8 cellular contexts compared by ENCODE assay signal in the genomic region with DNA sequence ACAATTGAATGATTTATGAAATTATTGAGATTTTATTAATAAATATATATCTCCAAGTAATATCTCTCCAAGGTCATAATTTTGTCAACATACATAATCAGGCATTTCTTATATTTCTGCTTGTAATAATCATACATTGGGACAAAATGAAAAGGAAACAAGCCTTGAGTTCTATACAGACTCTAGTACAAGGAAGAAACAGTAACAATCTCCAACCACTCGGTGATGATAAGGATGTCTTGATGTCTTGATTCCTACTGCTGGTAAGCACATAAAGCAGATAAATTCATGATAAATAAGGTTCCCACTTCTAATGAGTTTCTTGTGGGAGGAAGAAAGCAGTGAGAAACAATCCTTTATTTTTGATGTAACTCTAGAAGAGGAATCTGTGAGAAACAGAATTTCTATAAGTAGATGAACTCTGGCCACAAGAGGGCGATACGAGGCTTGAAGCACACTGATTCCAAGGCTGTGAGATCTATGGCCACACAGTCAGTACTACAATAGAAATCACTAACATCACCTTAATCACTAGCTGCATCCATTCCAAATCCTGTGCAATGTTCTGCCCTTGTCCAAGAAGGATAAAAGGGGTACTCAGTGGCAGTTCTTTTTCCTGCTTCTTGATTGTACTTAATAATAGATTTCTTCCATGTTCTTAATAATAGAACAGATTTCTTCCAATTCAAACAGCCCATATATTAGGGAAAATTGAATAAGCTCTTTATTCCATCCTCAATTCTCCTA. TPM values are rescaled to one million over a fixed set of nuclear protein-coding genes. Genes with fewer than 3 reads are reported as not detected.
DNase-seq lines count a peak whose midpoint lies in the region; ATAC-seq and TF ChIP-seq lines count a peak whose summit lies in the region.

No MANE protein-coding gene starts in this region.

- peaks cover 5% of the 10 kb centered on the region for H3K27me3 Mint-ChIP-seq in CD4-positive, CD25-positive, alpha-beta regulatory T cell
- no peaks in the 10 kb centered on the region for H3K27me3 Mint-ChIP-seq in GM23338 (ENCODE audit: insufficient read depth, low read depth, poor library complexity)

- peak; percentile 52 to 89 (median 71) for DNase-seq in CD4-positive, CD25-positive, alpha-beta regulatory T cell
- peak; percentile 94 for DNase-seq in GM23338 (ENCODE audit: low spot score)
- peak; percentile 74 for DNase-seq in NCI-H146 (lab: John Stamatoyannopoulos, UW)
- peak; percentile 65 for DNase-seq in T follicular helper cell (ENCODE audit: low read depth)
- DNase-seq in adrenal gland = peak; percentile 55 to 92 (median 82)
- DNase-seq in left cardiac atrium = peak; percentile 82
- peak; percentile 82 for DNase-seq in renal cortical epithelial cell (ENCODE audit: low read depth)
- no peak for DNase-seq in mesenteric fat pad (ENCODE audit: low spot score)

- no peak overlapping the region for H3K4me3 Mint-ChIP-seq in CD4-positive, CD25-positive, alpha-beta regulatory T cell
- H3K4me3 Mint-ChIP-seq in GM23338 = no peak overlapping the region

- no peak for TF ChIP-seq POLR2A in adrenal gland (IDR thresholded peaks at IDR 0.05)

- no peaks in the 10 kb centered on the region for H3K36me3 ChIP-seq in CD4-positive, CD25-positive, alpha-beta regulatory T cell (ENCODE audit: control insufficient read depth, insufficient read depth, low read length)
- H3K36me3 ChIP-seq in GM23338 (ENCODE audit: insufficient read depth) = no peaks in the 10 kb centered on the region
- no peaks in the 10 kb centered on the region for H3K36me3 ChIP-seq in adrenal gland (replicated peaks in 1 of 2)

- no peaks in the 10 kb centered on the region for H3K4me1 ChIP-seq in CD4-positive, CD25-positive, alpha-beta regulatory T cell (ENCODE audit: control insufficient read depth, insufficient read depth, low read length, poor library complexity, severe bottlenecking)
- no peaks in the 10 kb centered on the region for H3K4me1 ChIP-seq in GM23338 (ENCODE audit: insufficient read depth)
- H3K4me1 ChIP-seq in adrenal gland (replicated peaks in 1 of 2) = no peaks in the 10 kb centered on the region

- no peak overlapping the region for H2AFZ ChIP-seq in GM23338

- no peak overlapping the region for H3K27ac ChIP-seq in CD4-positive, CD25-positive, alpha-beta regulatory T cell (ENCODE audit: insufficient read depth, low read length, poor library complexity, severe bottlenecking)
- H3K27ac ChIP-seq in GM23338 (ENCODE audit: low read depth) = no peak overlapping the region
- no peak overlapping the region for H3K27ac ChIP-seq in adrenal gland

- WGBS in adrenal gland, 4 donors = 15 to 17% (median 16%) methylated on average over 3 of the region's 3 CpGs

- H3K4me1 Mint-ChIP-seq in CD4-positive, CD25-positive, alpha-beta regulatory T cell = peaks cover 0 to 7% (median 5%) of the 10 kb centered on the region in 4 donors
- H3K4me1 Mint-ChIP-seq in GM23338 = no peaks in the 10 kb centered on the region

- peaks cover 5% of the 10 kb centered on the region for H3K36me3 Mint-ChIP-seq in CD4-positive, CD25-positive, alpha-beta regulatory T cell
- H3K36me3 Mint-ChIP-seq in GM23338 (ENCODE audit: low read depth) = peaks cover 26% of the 10 kb centered on the region

- H3K27ac Mint-ChIP-seq in CD4-positive, CD25-positive, alpha-beta regulatory T cell = no peak overlapping the region
- no peak overlapping the region for H3K27ac Mint-ChIP-seq in GM23338

- ATAC-seq in CD4-positive, CD25-positive, alpha-beta regulatory T cell (ENCODE audit: low read depth in 2 of 2) = peak; percentile 81 to 85
- ATAC-seq in GM23338 = peak; percentile 90
- ATAC-seq in left cardiac atrium = peak; percentile 71 to 72

- no peak overlapping the region for H3K4me3 ChIP-seq in CD4-positive, CD25-positive, alpha-beta regulatory T cell (ENCODE audit: low read depth, low read length)
- no peak overlapping the region for H3K4me3 ChIP-seq in GM23338
- no peak overlapping the region for H3K4me3 ChIP-seq in adrenal gland

- H4K20me1 ChIP-seq in GM23338 (replicated peaks; ENCODE audit: insufficient read depth) = no peaks in the 10 kb centered on the region

- TF ChIP-seq CTCF in GM23338 (conservative IDR thresholded peaks at IDR 0.05; ENCODE audit: low read depth in 2 of 2) (peak; percentile 85 to 86), adrenal gland (IDR thresholded peaks at IDR 0.05) (peak; percentile 61 to 86 (median 75))

- no peaks in the 10 kb centered on the region for H3F3A ChIP-seq in GM23338 (replicated peaks; ENCODE audit: low read depth)

- peaks cover 0 to 11% (median 3%) of the 10 kb centered on the region in 7 donors for H3K9me3 Mint-ChIP-seq in CD4-positive, CD25-positive, alpha-beta regulatory T cell
- peaks cover 30% of the 10 kb centered on the region for H3K9me3 Mint-ChIP-seq in GM23338

- no peak overlapping the region for H3K4me2 ChIP-seq in GM23338

- peaks cover 0 to 6% of the 10 kb centered on the region in 2 experiments for H3K9me3 ChIP-seq in CD4-positive, CD25-positive, alpha-beta regulatory T cell (ENCODE audit: control insufficient read depth in 2 of 2, low read length in 2 of 2)
- no peaks in the 10 kb centered on the region for H3K9me3 ChIP-seq in adrenal gland (replicated peaks in 1 of 3)

- H3K9me2 ChIP-seq in GM23338 (ENCODE audit: insufficient read depth) = no peaks in the 10 kb centered on the region

- H3K27me3 ChIP-seq in CD4-positive, CD25-positive, alpha-beta regulatory T cell (ENCODE audit: control insufficient read depth, insufficient read depth, low read length) = no peaks in the 10 kb centered on the region
- H3K27me3 ChIP-seq in GM23338 (ENCODE audit: insufficient read depth) = no peaks in the 10 kb centered on the region
- H3K27me3 ChIP-seq in adrenal gland = no peaks in the 10 kb centered on the region

- H3K79me2 ChIP-seq in GM23338 (replicated peaks; ENCODE audit: insufficient read depth) = no peaks in the 10 kb centered on the region

- intact Hi-C loops in adrenal gland (cut with DNase I) (loop anchor here (5.0 to 10.0 kb wide), 2 partner anchors 279 to 282 kb away; no protein-coding TSS in a partner anchor), left cardiac atrium (cut with DNase I) (loop anchor here (2.0 to 5.0 kb wide), 3 partner anchors 114 to 279 kb away; no protein-coding TSS in a partner anchor)

TF ChIP-seq in GM23338, 12 proteins besides CTCF, POLR2A, EP300 and RAD21 (continues in another document):
- TF ChIP-seq POLR2AphosphoS5 (IDR thresholded peaks at IDR 0.05; ENCODE audit: low read depth) (no peak), ZNF331 (CRISPR knock-in tag; IDR thresholded peaks at IDR 0.05; ENCODE audit: low read depth) (no peak), STAT1 (IDR thresholded peaks at IDR 0.05; ENCODE audit: unreplicated experiment) (no peak), EZH2phosphoT487 (IDR thresholded peaks at IDR 0.05; ENCODE audit: unreplicated experiment) (no peak)
- TF ChIP-seq, protein P1, sequence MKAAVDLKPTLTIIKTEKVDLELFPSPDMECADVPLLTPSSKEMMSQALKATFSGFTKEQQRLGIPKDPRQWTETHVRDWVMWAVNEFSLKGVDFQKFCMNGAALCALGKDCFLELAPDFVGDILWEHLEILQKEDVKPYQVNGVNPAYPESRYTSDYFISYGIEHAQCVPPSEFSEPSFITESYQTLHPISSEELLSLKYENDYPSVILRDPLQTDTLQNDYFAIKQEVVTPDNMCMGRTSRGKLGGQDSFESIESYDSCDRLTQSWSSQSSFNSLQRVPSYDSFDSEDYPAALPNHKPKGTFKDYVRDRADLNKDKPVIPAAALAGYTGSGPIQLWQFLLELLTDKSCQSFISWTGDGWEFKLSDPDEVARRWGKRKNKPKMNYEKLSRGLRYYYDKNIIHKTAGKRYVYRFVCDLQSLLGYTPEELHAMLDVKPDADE (IDR thresholded peaks at IDR 0.05) = no peak
- TF ChIP-seq, protein P2, sequence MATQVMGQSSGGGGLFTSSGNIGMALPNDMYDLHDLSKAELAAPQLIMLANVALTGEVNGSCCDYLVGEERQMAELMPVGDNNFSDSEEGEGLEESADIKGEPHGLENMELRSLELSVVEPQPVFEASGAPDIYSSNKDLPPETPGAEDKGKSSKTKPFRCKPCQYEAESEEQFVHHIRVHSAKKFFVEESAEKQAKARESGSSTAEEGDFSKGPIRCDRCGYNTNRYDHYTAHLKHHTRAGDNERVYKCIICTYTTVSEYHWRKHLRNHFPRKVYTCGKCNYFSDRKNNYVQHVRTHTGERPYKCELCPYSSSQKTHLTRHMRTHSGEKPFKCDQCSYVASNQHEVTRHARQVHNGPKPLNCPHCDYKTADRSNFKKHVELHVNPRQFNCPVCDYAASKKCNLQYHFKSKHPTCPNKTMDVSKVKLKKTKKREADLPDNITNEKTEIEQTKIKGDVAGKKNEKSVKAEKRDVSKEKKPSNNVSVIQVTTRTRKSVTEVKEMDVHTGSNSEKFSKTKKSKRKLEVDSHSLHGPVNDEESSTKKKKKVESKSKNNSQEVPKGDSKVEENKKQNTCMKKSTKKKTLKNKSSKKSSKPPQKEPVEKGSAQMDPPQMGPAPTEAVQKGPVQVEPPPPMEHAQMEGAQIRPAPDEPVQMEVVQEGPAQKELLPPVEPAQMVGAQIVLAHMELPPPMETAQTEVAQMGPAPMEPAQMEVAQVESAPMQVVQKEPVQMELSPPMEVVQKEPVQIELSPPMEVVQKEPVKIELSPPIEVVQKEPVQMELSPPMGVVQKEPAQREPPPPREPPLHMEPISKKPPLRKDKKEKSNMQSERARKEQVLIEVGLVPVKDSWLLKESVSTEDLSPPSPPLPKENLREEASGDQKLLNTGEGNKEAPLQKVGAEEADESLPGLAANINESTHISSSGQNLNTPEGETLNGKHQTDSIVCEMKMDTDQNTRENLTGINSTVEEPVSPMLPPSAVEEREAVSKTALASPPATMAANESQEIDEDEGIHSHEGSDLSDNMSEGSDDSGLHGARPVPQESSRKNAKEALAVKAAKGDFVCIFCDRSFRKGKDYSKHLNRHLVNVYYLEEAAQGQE (IDR thresholded peaks at IDR 0.05; ENCODE audit: unreplicated experiment) = no peak

RNA-seq across cellular contexts. Expression of gene LRRC8B, which starts 41.4 kb away (rescaled TPM):
- total RNA-seq in CD4-positive, CD25-positive, alpha-beta regulatory T cell = 20.4 TPM
- polyA plus RNA-seq in CD4-positive, CD25-positive, alpha-beta regulatory T cell = 10 to 100 TPM in 3 of 4 donors, 1 to 10 TPM in 1; 8.9 to 19.6 (median 17.7) TPM
- total RNA-seq in GM23338 (2014; rRNA removed; shearing (Covaris generic)) = 26.5 and 37.6 TPM in 2 replicates
- polyA plus RNA-seq in GM23338 (2016; fragmentation: Nextera tagmentation; extraction: Ambion mirVana) (7.5 and 9.0 TPM in 2 replicates), adrenal gland (10 to 100 TPM in 2 of 3 donors, 1 to 10 TPM in 1; 7.7 to 36.2 (median 12.4) TPM)
- total RNA-seq in adrenal gland (10 to 100 TPM; 31.4 to 69.6 (median 43.4) TPM), left cardiac atrium (1 to 10 TPM; 4.9 to 6.9 TPM), renal cortical epithelial cell (4.4 and 10.2 TPM in 2 replicates), mesenteric fat pad (9.6 TPM)
